21 cellular contexts compared by ENCODE assay signal in genomic region chr15:25068696-25069095, GRCh38.
DNase-seq lines count a peak whose midpoint lies in the region; ATAC-seq, FAIRE-seq and TF ChIP-seq lines count a peak whose summit lies in the region.
"Had no signal": no experiment of that assay in that cellular context is flagged by ENCODE, and none has a peak within 500 bp of the region (broad histone marks: within the 10 kb centered on the region; RNA-seq: fewer than 3 reads in every experiment).

No MANE protein-coding gene starts in this region.

- H4K91ac ChIP-seq in H1 (replicated peaks; ENCODE audit: insufficient read length, low read length), result no peak overlapping the region

- peaks cover 99% of the 10 kb centered on the region for H3K9me3 ChIP-seq in CD8-positive, alpha-beta T cell (ENCODE audit: low read length)
- peaks cover 96 to 99% of the 10 kb centered on the region in 2 experiments for H3K9me3 ChIP-seq in H1 (ENCODE audit: insufficient read depth in 2 of 2, low read depth in 1 of 2, low read length in 1 of 2)
- H3K9me3 ChIP-seq in muscle layer of duodenum (ENCODE audit: control insufficient read depth in 1 of 2, low read length in 2 of 2), result peaks cover 94 to 100% of the 10 kb centered on the region in 2 donors
- peaks cover 63 to 100% of the 10 kb centered on the region in 2 donors for H3K9me3 ChIP-seq in stomach smooth muscle (ENCODE audit: control insufficient read depth in 2 of 2, low read length in 2 of 2)
- H3K9me3 ChIP-seq: MG63 had no signal

- H3K9ac ChIP-seq in H1 (replicated peaks in 1 of 4; ENCODE audit: extremely low read depth in 1 of 4, low read depth in 3 of 4, low read length in 3 of 4), result no peak overlapping the region
- no peak overlapping the region for H3K9ac ChIP-seq in stomach smooth muscle (ENCODE audit: low read length in 2 of 2)
- H3K9ac ChIP-seq: SK-N-SH had no signal

- no peak for TF ChIP-seq POLR2A in H1 (IDR thresholded peaks at IDR 0.05; ENCODE audit: control extremely low read depth in 1 of 2, low read depth in 2 of 2, low read length in 2 of 2)

- no peaks in the 10 kb centered on the region for H3K27me3 ChIP-seq in CD8-positive, alpha-beta T cell (ENCODE audit: insufficient read depth, low read length)
- H3K27me3 ChIP-seq in H1 (replicated peaks in 1 of 4; ENCODE audit: control insufficient read depth in 3 of 4, extremely low read depth in 1 of 4, insufficient read depth in 3 of 4, low read length in 3 of 4) (no peaks in the 10 kb centered on the region), muscle layer of duodenum (ENCODE audit: low read depth, low read length) (no peaks in the 10 kb centered on the region), stomach smooth muscle (ENCODE audit: control insufficient read depth in 1 of 2, insufficient read depth in 2 of 2, low read length in 2 of 2) (no peaks in the 10 kb centered on the region)
- H3K27me3 ChIP-seq: BE2C, MG63 had no signal

- no peak for DNase-seq in CD8-positive, alpha-beta T cell
- DNase-seq in H1 (ENCODE audit: low read depth in 1 of 2, low spot score in 2 of 2) (no peak), C1 segment of cervical spinal cord (lab: John Stamatoyannopoulos, UW) (no peak)
- no peak for DNase-seq in activated CD4-positive, alpha-beta T cell treated with anti-CD3 and anti-CD28 coated beads, Interleukin-2, amount 50 U/mL, for 4 hours
- DNase-seq in activated T-cell treated with anti-CD3 and anti-CD28 coated beads, Interleukin-2, amount 50 U/mL, for 24 hours, result no peak
- DNase-seq: BE2C, MG63, NCI-H1436, NCI-H187 treated with DMSO at 0.1 percent for 48 hours, NCI-H2107, NCI-H446 treated with DMSO at 0.1 percent for 48 hours, NCI-H526 treated with DMSO at 0.1 percent for 48 hours, SIG-M5, SK-N-SH had no signal

- H4K5ac ChIP-seq in H1 (ENCODE audit: insufficient read length, low read depth, low read length), result no peak overlapping the region

- CTCF ChIA-PET in CD8-positive, alpha-beta T cell (lab: Charles Lee), result no interaction called here
- CTCF ChIA-PET in H1 (lab: Charles Lee; ENCODE audit: partially characterized antibody), result no interaction called here

- POLR2A ChIA-PET in CD8-positive, alpha-beta T cell (lab: Charles Lee), result no interaction called here
- POLR2A ChIA-PET in H1 (lab: Charles Lee; ENCODE audit: partially characterized antibody), result no interaction called here

- no peak for ATAC-seq in CD8-positive, alpha-beta T cell
- ATAC-seq in GM21825 (IDR thresholded peaks at IDR 0.05; ENCODE audit: unreplicated experiment), result no peak
- ATAC-seq: K562, Panc1 had no signal

- no peak overlapping the region for H3K27ac ChIP-seq in CD8-positive, alpha-beta T cell (ENCODE audit: low read depth, low read length)
- no peak overlapping the region for H3K27ac ChIP-seq in H1 (ENCODE audit: low read depth, low read length)
- no peak overlapping the region for H3K27ac ChIP-seq in muscle layer of duodenum (ENCODE audit: low read length)
- H3K27ac ChIP-seq in stomach smooth muscle (ENCODE audit: low read length), result no peak overlapping the region

- H3K4me2 ChIP-seq in H1 (ENCODE audit: insufficient read depth in 1 of 2, low read depth in 2 of 2, low read length in 2 of 2), result no peak overlapping the region
- H3K4me2 ChIP-seq: SK-N-SH had no signal

- peaks cover 100% of the 10 kb centered on the region for H3K36me3 Mint-ChIP-seq in CD8-positive, alpha-beta T cell
- peaks cover 100% of the 10 kb centered on the region for H3K36me3 Mint-ChIP-seq in activated T-cell treated with anti-CD3 and anti-CD28 coated beads, Interleukin-2, amount 50 U/mL, for 24 hours (ENCODE audit: low read depth)

- H3K23me2 ChIP-seq in H1 (ENCODE audit: low read depth, low read length), result no peaks in the 10 kb centered on the region

- H2BK12ac ChIP-seq in H1 (ENCODE audit: low read depth, low read length), result no peak overlapping the region

- no peak overlapping the region for H3K23ac ChIP-seq in H1 (ENCODE audit: insufficient read length)

- H3K56ac ChIP-seq in H1 (replicated peaks; ENCODE audit: insufficient read length, low read depth, low read length), result no peak overlapping the region

- no peak overlapping the region for H4K8ac ChIP-seq in H1 (ENCODE audit: extremely low read depth, insufficient read depth, low read length)

- peaks cover 8% of the 10 kb centered on the region; the same call in 1 of the 2 replicates for H3K79me1 ChIP-seq in H1 (ENCODE audit: low read depth, low read length)

- WGBS in H1 (ENCODE audit: extremely low coverage in 1 of 2, insufficient coverage in 1 of 2, insufficient read length in 1 of 2, insufficient replicate concordance in 2 of 2, low coverage in 1 of 2, low lambda C conversion rate in 2 of 2, missing lambda C conversion rate in 1 of 2), 2 experiments, result 88% methylated on average over 10 of the region's 10 CpGs; no CpG with 5 or more reads in 1 of the 2 experiments

- no peak overlapping the region for H2BK20ac ChIP-seq in H1 (ENCODE audit: low read length)

- peaks cover 98% of the 10 kb centered on the region for H3K36me3 ChIP-seq in CD8-positive, alpha-beta T cell (ENCODE audit: insufficient read depth, low read length)
- H3K36me3 ChIP-seq in H1 (ENCODE audit: control insufficient read depth in 2 of 4, insufficient read depth in 4 of 4, low read length in 3 of 4) (peaks cover 95 to 100% (median 99%) of the 10 kb centered on the region in 4 experiments), muscle layer of duodenum (ENCODE audit: control insufficient read depth in 1 of 2, insufficient read depth in 2 of 2, low read length in 2 of 2) (peaks cover 90 to 100% of the 10 kb centered on the region in 2 donors), stomach smooth muscle (ENCODE audit: control insufficient read depth in 2 of 2, insufficient read depth in 2 of 2, low read length in 2 of 2) (peaks cover 97 to 99% of the 10 kb centered on the region in 2 donors)
- H3K36me3 ChIP-seq: MG63 had no signal

- peaks cover 60% of the 10 kb centered on the region for H3K9me3 Mint-ChIP-seq in CD8-positive, alpha-beta T cell
- peaks cover 90% of the 10 kb centered on the region for H3K9me3 Mint-ChIP-seq in activated T-cell treated with anti-CD3 and anti-CD28 coated beads, Interleukin-2, amount 50 U/mL, for 24 hours

- FAIRE-seq in H1 (lab: Jason Lieb, UNC), result no peak
- FAIRE-seq: G401.6, GM12892, K562 had no signal

- H2BK15ac ChIP-seq in H1 (ENCODE audit: low read length), result no peak overlapping the region

- no peaks in the 10 kb centered on the region for H3K4me1 ChIP-seq in CD8-positive, alpha-beta T cell (ENCODE audit: insufficient read depth, low read length)
- H3K4me1 ChIP-seq in H1 (replicated peaks in 1 of 4; ENCODE audit: control insufficient read depth in 3 of 4, insufficient read depth in 4 of 4, low read length in 3 of 4) (no peaks in the 10 kb centered on the region), muscle layer of duodenum (ENCODE audit: control insufficient read depth in 1 of 2, insufficient read depth in 2 of 2, low read length in 2 of 2) (no peaks in the 10 kb centered on the region), stomach smooth muscle (ENCODE audit: control insufficient read depth, insufficient read depth, low read length) (no peaks in the 10 kb centered on the region)
- H3K4me1 ChIP-seq: BE2C had no signal

- no peak for TF ChIP-seq EP300 in H1 (IDR thresholded peaks at IDR 0.05; ENCODE audit: borderline replicate concordance in 1 of 2, low read depth in 2 of 2, low read length in 2 of 2)

- H2BK120ac ChIP-seq in H1 (replicated peaks; ENCODE audit: low read depth, low read length), result no peak overlapping the region

- H3K79me2 ChIP-seq in H1 (ENCODE audit: control insufficient read depth in 1 of 2, insufficient read depth in 2 of 2, low read length in 2 of 2), result peaks cover 0 to 62% of the 10 kb centered on the region in 2 experiments; a peak in 2 of 4 replicates

- TF ChIP-seq CTCF in CD8-positive, alpha-beta T cell (IDR thresholded peaks at IDR 0.05), result no peak
- no peak for TF ChIP-seq CTCF in H1 (IDR thresholded peaks at IDR 0.05; ENCODE audit: control extremely low read depth in 1 of 3, insufficient read depth in 1 of 3, low read depth in 1 of 3, low read length in 3 of 3)

- H3K18ac ChIP-seq in H1 (ENCODE audit: extremely low read depth, low read length), result no peak overlapping the region

- no peaks in the 10 kb centered on the region for H3K4me1 Mint-ChIP-seq in CD8-positive, alpha-beta T cell (ENCODE audit: low read depth)
- no peaks in the 10 kb centered on the region for H3K4me1 Mint-ChIP-seq in activated T-cell treated with anti-CD3 and anti-CD28 coated beads, Interleukin-2, amount 50 U/mL, for 24 hours (ENCODE audit: low read depth)

- H3K4me3 ChIP-seq in CD8-positive, alpha-beta T cell (ENCODE audit: low read depth, low read length), result peak overlapping the region; percentile 42
- H3K4me3 ChIP-seq in H1 (ENCODE audit: extremely low read depth in 1 of 4, insufficient read depth in 2 of 4, low read depth in 3 of 4, low read length in 4 of 4) (no peak overlapping the region; a peak in 1 of 8 replicates), muscle layer of duodenum (ENCODE audit: low read depth in 1 of 2, low read length in 2 of 2) (peak overlapping the region; percentile 7 to 53), stomach smooth muscle (ENCODE audit: low read length in 2 of 2) (peak overlapping the region; percentile 8 to 52)
- H3K4me3 ChIP-seq: K562, MG63 had no signal

- no peak overlapping the region for H3K4me3 Mint-ChIP-seq in CD8-positive, alpha-beta T cell
- no peak overlapping the region for H3K4me3 Mint-ChIP-seq in activated T-cell treated with anti-CD3 and anti-CD28 coated beads, Interleukin-2, amount 50 U/mL, for 24 hours

- no peak overlapping the region for H3K27ac Mint-ChIP-seq in CD8-positive, alpha-beta T cell
- H3K27ac Mint-ChIP-seq in activated T-cell treated with anti-CD3 and anti-CD28 coated beads, Interleukin-2, amount 50 U/mL, for 24 hours, result no peak overlapping the region

- H2BK5ac ChIP-seq in H1 (ENCODE audit: low read depth, low read length), result no peak overlapping the region

- no peak overlapping the region for H3K14ac ChIP-seq in H1 (ENCODE audit: insufficient read length)

- no peak overlapping the region for H2AFZ ChIP-seq in H1 (ENCODE audit: low read length)

- no peak for TF ChIP-seq RAD21 in H1 (IDR thresholded peaks at IDR 0.05 in 1 of 2, conservative IDR thresholded peaks at IDR 0.05 in 1 of 2; ENCODE audit: low read depth in 2 of 2, low read length in 2 of 2)

- no peak overlapping the region for H3K4ac ChIP-seq in H1 (replicated peaks; ENCODE audit: insufficient read length, low read depth, low read length)

- H3K27me3 Mint-ChIP-seq in CD8-positive, alpha-beta T cell (ENCODE audit: low read depth), result no peaks in the 10 kb centered on the region
- H3K27me3 Mint-ChIP-seq in activated T-cell treated with anti-CD3 and anti-CD28 coated beads, Interleukin-2, amount 50 U/mL, for 24 hours, result no peaks in the 10 kb centered on the region

- intact Hi-C loops in CD8-positive, alpha-beta T cell (cut with DNase I, micrococcal nuclease), result loop anchor here in 1 of 2 experiments (5.0 to 10.0 kb wide), 2 partner anchors 106 to 326 kb away; no protein-coding TSS in a partner anchor

- H4K20me1 ChIP-seq in H1 (replicated peaks in 1 of 2; ENCODE audit: control insufficient read depth in 1 of 2, insufficient read depth in 2 of 2, low read length in 2 of 2), result no peaks in the 10 kb centered on the region

- no peak overlapping the region for H2AK5ac ChIP-seq in H1 (ENCODE audit: low read depth, low read length)

TF ChIP-seq in H1, 55 proteins besides CTCF, POLR2A, EP300 and RAD21:
- 0 out of 2 replicates have a peak, but pooled peaks have one; percentile 17 for TF ChIP-seq POLR2AphosphoS5 (IDR thresholded peaks at IDR 0.05; ENCODE audit: low read depth, low read length)
- no peak for TF ChIP-seq SIRT6 (IDR thresholded peaks at IDR 0.05; ENCODE audit: low read length)

Comparison
In these comparisons a context has a peak if more than half of its experiments do, and no peak if none do; other contexts are left out.
1. H3K4me3 ChIP-seq: peak in CD8-positive, alpha-beta T cell (single experiment), muscle layer of duodenum (2 of 2) and stomach smooth muscle (2 of 2); none in H1 (0 of 4).